ENCODE assay signal across 1 cellular context in the genomic region with DNA sequence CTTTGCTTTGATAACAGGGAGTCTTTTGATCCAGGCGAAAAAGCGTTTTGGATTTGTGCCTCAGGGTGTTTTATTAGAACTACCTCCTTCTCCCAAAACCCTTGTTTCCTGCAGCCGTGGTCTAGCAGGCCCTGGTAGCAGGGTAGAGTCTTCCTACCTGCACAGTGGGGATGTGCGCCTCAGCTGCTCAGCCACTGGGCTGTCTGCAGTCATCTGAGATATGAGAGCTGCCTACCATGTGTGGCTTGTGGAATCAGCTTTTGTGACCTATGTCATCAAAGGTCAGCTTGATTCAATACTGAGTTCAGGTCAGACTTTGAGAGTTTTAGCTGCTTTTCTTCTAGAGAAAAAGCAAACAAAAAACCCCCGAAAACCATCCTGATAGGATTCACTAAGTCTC.
TF ChIP-seq lines count a peak whose summit lies in the region.

No MANE protein-coding gene starts in this region.

TF ChIP-seq in GM12878, 131 proteins besides CTCF, POLR2A, EP300 and RAD21 (continued from another document):
- no peak for TF ChIP-seq PBX3 (IDR thresholded peaks at IDR 0.05; ENCODE audit: insufficient replicate concordance, low read depth, low read length)
